In genomic region chr19:51692065-51692915, GRCh38 we compare ENCODE assay signal across 1 cellular context.
TF ChIP-seq lines count a peak whose summit lies in the region.

No MANE protein-coding gene starts in this region.

TF ChIP-seq in GM23338, 12 proteins besides CTCF, POLR2A, EP300 and RAD21:
- no peak for TF ChIP-seq ETS1 (IDR thresholded peaks at IDR 0.05)
- no peak for TF ChIP-seq EZH2 (IDR thresholded peaks at IDR 0.05; ENCODE audit: low read depth, unreplicated experiment)
- no peak for TF ChIP-seq ZNF331 (CRISPR knock-in tag; IDR thresholded peaks at IDR 0.05; ENCODE audit: low read depth)
- no peak for TF ChIP-seq REST (IDR thresholded peaks at IDR 0.05; ENCODE audit: unreplicated experiment)
- no peak for TF ChIP-seq ZNF462 (CRISPR knock-in tag; IDR thresholded peaks at IDR 0.05)
- TF ChIP-seq POLR2AphosphoS5 (IDR thresholded peaks at IDR 0.05; ENCODE audit: low read depth): no peak
- TF ChIP-seq EZH2phosphoT487 (IDR thresholded peaks at IDR 0.05; ENCODE audit: unreplicated experiment): no peak
- no peak for TF ChIP-seq NANOG (IDR thresholded peaks at IDR 0.05; ENCODE audit: borderline replicate concordance)
